21 cellular contexts compared by ENCODE assay signal in the genomic region with DNA sequence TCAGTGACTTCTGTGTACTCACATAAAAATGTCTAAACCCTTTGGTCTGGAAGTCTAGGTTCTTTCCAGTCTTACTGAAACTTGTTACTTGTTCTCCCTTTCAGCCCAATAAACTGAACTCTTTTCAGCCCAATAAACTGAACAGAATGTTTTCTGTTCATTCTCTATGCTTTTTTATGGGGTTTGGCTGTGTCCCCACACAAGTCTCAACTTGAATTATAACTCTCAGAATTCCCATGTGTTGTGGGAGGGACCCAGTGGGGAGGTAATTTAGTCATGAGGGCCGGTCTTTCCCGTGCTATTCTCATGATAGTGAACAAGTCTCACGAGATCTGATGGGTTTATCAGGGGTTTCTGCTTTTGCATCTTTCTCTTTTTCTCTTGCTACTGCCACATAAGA.
"Had no signal": no experiment of that assay in that cellular context is flagged by ENCODE, and none has a peak within 500 bp of the region (broad histone marks: within the 10 kb centered on the region; RNA-seq: fewer than 3 reads in every experiment).

No MANE protein-coding gene starts in this region.

- ATAC-seq: esophagus mucosa; left lobe of liver; mucosa of descending colon; naive thymus-derived CD8-positive, alpha-beta T cell had no signal

- H3K4me3 ChIP-seq: colonic mucosa, mucosa of descending colon, right atrium auricular region, sigmoid colon, skin epidermis, stomach, thoracic aorta, transverse colon had no signal

- H3K27ac Mint-ChIP-seq: naive thymus-derived CD8-positive, alpha-beta T cell had no signal

- H3K36me3 Mint-ChIP-seq: naive thymus-derived CD8-positive, alpha-beta T cell had no signal

- H3K36me3 ChIP-seq: colonic mucosa, right atrium auricular region, sigmoid colon, stomach, thoracic aorta, transverse colon had no signal

- FAIRE-seq: endothelial cell of umbilical vein had no signal

- DNase-seq: colonic mucosa; dermis blood vessel endothelial cell; foreskin fibroblast; hippocampal formation; kidney glomerular epithelial cell; mucosa of descending colon; naive thymus-derived CD8-positive, alpha-beta T cell; posterior cingulate gyrus; sigmoid colon; stimulated activated CD4-positive, alpha-beta T cell treated with anti-CD3 and anti-CD28 coated beads, Interleukin-12 subunit alpha, Interleukin-12 subunit beta, amount 100 ng/mL, for 4 hours; stimulated activated naive CD4-positive, alpha-beta T cell; stomach; substantia nigra; transverse colon had no signal

- H3K27me3 ChIP-seq: colonic mucosa, right atrium auricular region, sigmoid colon, stomach, transverse colon had no signal

- H3K4me1 ChIP-seq: colonic mucosa, right atrium auricular region had no signal

- H3K27ac ChIP-seq: colonic mucosa, right atrium auricular region, skin epidermis, stomach, thoracic aorta, transverse colon had no signal

- H3K4me3 Mint-ChIP-seq: naive thymus-derived CD8-positive, alpha-beta T cell; neural crest cell had no signal

- H3K9me3 ChIP-seq: colonic mucosa, mucosa of descending colon, right atrium auricular region, sigmoid colon, stomach, thoracic aorta, transverse colon had no signal
